1 cellular context compared by ENCODE assay signal in genomic region chr19:54415901-54416621, GRCh38.
TF ChIP-seq lines count a peak whose summit lies in the region.

No MANE protein-coding gene starts in this region.

TF ChIP-seq in HepG2, 621 proteins besides CTCF, POLR2A, EP300 and RAD21:
- no peak for TF ChIP-seq PAWR (CRISPR knock-in tag; IDR thresholded peaks at IDR 0.05; ENCODE audit: borderline replicate concordance)
